31 cellular contexts compared by ENCODE assay signal in genomic region chr7:93862651-93863050, GRCh38. TPM values are rescaled to one million over a fixed set of nuclear protein-coding genes. Genes with fewer than 3 reads are reported as not detected.
"Had no signal": no experiment of that assay in that cellular context is flagged by ENCODE, and none has a peak within 500 bp of the region (broad histone marks: within the 10 kb centered on the region; RNA-seq: fewer than 3 reads in every experiment).

No MANE protein-coding gene starts in this region.

- H3K27me3 ChIP-seq: brain microvascular endothelial cell had no signal

- ATAC-seq: activated CD8-positive, alpha-beta memory T cell treated with anti-CD3 and anti-CD28 coated beads, Interleukin-2, amount 10 ng/mL, durations not matched to agents 7 days and 5 days; Panc1; Right ventricle myocardium inferior had no signal

- H3K27ac Mint-ChIP-seq: activated B cell treated with CpG ODN at 0.5 μM for 24 hours; activated CD4-positive, alpha-beta memory T cell treated with anti-CD3 and anti-CD28 coated beads, Interleukin-2, amount 10 ng/mL, durations not matched to agents 7 days and 5 days; activated CD8-positive, alpha-beta memory T cell treated with anti-CD3 and anti-CD28 coated beads, Interleukin-2, amount 10 ng/mL, durations not matched to agents 7 days and 5 days; activated naive CD4-positive, alpha-beta T cell treated with anti-CD3 and anti-CD28 coated beads, Interleukin-2, amount 10 ng/mL, durations not matched to agents 7 days and 5 days; activated naive CD8-positive, alpha-beta T cell had no signal

- H3K27ac ChIP-seq: brain microvascular endothelial cell, KMS-11, VCaP had no signal

- H3K9me3 Mint-ChIP-seq: activated B cell treated with CpG ODN at 0.5 μM for 24 hours; activated CD4-positive, alpha-beta memory T cell treated with anti-CD3 and anti-CD28 coated beads, Interleukin-2, amount 10 ng/mL, durations not matched to agents 7 days and 5 days; activated naive CD4-positive, alpha-beta T cell treated with anti-CD3 and anti-CD28 coated beads, Interleukin-2, amount 10 ng/mL, durations not matched to agents 7 days and 5 days had no signal

- DNase-seq: activated B cell treated with CpG ODN at 0.5 μM for 24 hours; activated CD4-positive, alpha-beta memory T cell treated with anti-CD3 and anti-CD28 coated beads, Interleukin-2, amount 10 ng/mL, durations not matched to agents 7 days and 5 days; activated CD4-positive, alpha-beta T cell treated with anti-CD3 and anti-CD28 coated beads for 1 hour; activated CD4-positive, alpha-beta T cell treated with anti-CD3 and anti-CD28 coated beads for 48 hours; activated CD8-positive, alpha-beta memory T cell treated with anti-CD3 and anti-CD28 coated beads for 24 hours; activated CD8-positive, alpha-beta memory T cell treated with anti-CD3 and anti-CD28 coated beads, Interleukin-2, amount 10 ng/mL, durations not matched to agents 7 days and 5 days; activated CD8-positive, alpha-beta memory T cell treated with anti-CD3 and anti-CD28 coated beads, Interleukin-2, amount 50 U/mL, for 48 hours; activated effector memory CD4-positive, alpha-beta T cell treated with Interleukin-2 at 50 U/mL for 16 hours; activated naive CD4-positive, alpha-beta T cell treated with anti-CD3 and anti-CD28 coated beads, Interleukin-2, amount 10 ng/mL, durations not matched to agents 7 days and 5 days; activated T-cell treated with anti-CD3 and anti-CD28 coated beads, Interleukin-2, amount 50 U/mL, for 48 hours; amniotic stem cell; aorta; brain microvascular endothelial cell; NCI-H1105; NCI-H1436; NCI-H1694 treated with DMSO at 0.1 percent for 48 hours; NCI-H2029; NCI-H345; NCI-H524 treated with DMSO at 0.1 percent for 48 hours; SW 1271; T-helper 1 cell; T-helper 2 cell; T-helper 9 cell had no signal

- H3K27me3 Mint-ChIP-seq: activated CD4-positive, alpha-beta memory T cell treated with anti-CD3 and anti-CD28 coated beads, Interleukin-2, amount 10 ng/mL, durations not matched to agents 7 days and 5 days; activated naive CD4-positive, alpha-beta T cell treated with anti-CD3 and anti-CD28 coated beads, Interleukin-2, amount 10 ng/mL, durations not matched to agents 7 days and 5 days; activated naive CD8-positive, alpha-beta T cell had no signal

- H3K36me3 ChIP-seq: brain microvascular endothelial cell had no signal

- H3K4me1 Mint-ChIP-seq: activated B cell treated with CpG ODN at 0.5 μM for 24 hours; activated CD4-positive, alpha-beta memory T cell treated with anti-CD3 and anti-CD28 coated beads, Interleukin-2, amount 10 ng/mL, durations not matched to agents 7 days and 5 days; activated CD8-positive, alpha-beta memory T cell treated with anti-CD3 and anti-CD28 coated beads, Interleukin-2, amount 10 ng/mL, durations not matched to agents 7 days and 5 days; activated naive CD4-positive, alpha-beta T cell treated with anti-CD3 and anti-CD28 coated beads, Interleukin-2, amount 10 ng/mL, durations not matched to agents 7 days and 5 days had no signal

- H3K36me3 Mint-ChIP-seq: activated CD8-positive, alpha-beta memory T cell treated with anti-CD3 and anti-CD28 coated beads, Interleukin-2, amount 10 ng/mL, durations not matched to agents 7 days and 5 days; activated naive CD4-positive, alpha-beta T cell treated with anti-CD3 and anti-CD28 coated beads, Interleukin-2, amount 10 ng/mL, durations not matched to agents 7 days and 5 days; activated naive CD8-positive, alpha-beta T cell had no signal

- H3K4me3 Mint-ChIP-seq: activated B cell treated with CpG ODN at 0.5 μM for 24 hours; activated CD4-positive, alpha-beta memory T cell treated with anti-CD3 and anti-CD28 coated beads, Interleukin-2, amount 10 ng/mL, durations not matched to agents 7 days and 5 days; activated CD8-positive, alpha-beta memory T cell treated with anti-CD3 and anti-CD28 coated beads, Interleukin-2, amount 10 ng/mL, durations not matched to agents 7 days and 5 days; activated naive CD4-positive, alpha-beta T cell treated with anti-CD3 and anti-CD28 coated beads, Interleukin-2, amount 10 ng/mL, durations not matched to agents 7 days and 5 days; activated naive CD8-positive, alpha-beta T cell had no signal

RNA-seq across cellular contexts. Expression of gene TFPI2, which starts 27.9 kb away (rescaled TPM):
- total RNA-seq: activated CD4-positive, alpha-beta memory T cell treated with anti-CD3 and anti-CD28 coated beads, Interleukin-2, amount 10 ng/mL, durations not matched to agents 7 days and 5 days had no signal

RNA-seq across cellular contexts. Expression of gene GNGT1, which starts 43.7 kb away (rescaled TPM):
- total RNA-seq: activated B cell treated with CpG ODN at 0.5 μM for 24 hours; activated CD4-positive, alpha-beta memory T cell treated with anti-CD3 and anti-CD28 coated beads, Interleukin-2, amount 10 ng/mL, durations not matched to agents 7 days and 5 days; activated CD8-positive, alpha-beta memory T cell treated with anti-CD3 and anti-CD28 coated beads, Interleukin-2, amount 10 ng/mL, durations not matched to agents 7 days and 5 days; aorta; cardiac septum; LHCN-M2; M059J; Right ventricle myocardium inferior had no signal

RNA-seq across cellular contexts. Expression of gene GNG11, which starts 58.9 kb away (rescaled TPM):
- total RNA-seq: activated CD4-positive, alpha-beta memory T cell treated with anti-CD3 and anti-CD28 coated beads, Interleukin-2, amount 10 ng/mL, durations not matched to agents 7 days and 5 days; activated CD8-positive, alpha-beta memory T cell treated with anti-CD3 and anti-CD28 coated beads, Interleukin-2, amount 10 ng/mL, durations not matched to agents 7 days and 5 days had no signal
